In genomic region chr2:156589381-156590079, GRCh38 we compare ENCODE assay signal across 8 cellular contexts.
DNase-seq lines count a peak whose midpoint lies in the region; ATAC-seq and TF ChIP-seq lines count a peak whose summit lies in the region.

No MANE protein-coding gene starts in this region.

- no peak overlapping the region for H3K27ac ChIP-seq in heart right ventricle
- H3K27ac ChIP-seq in spleen, result no peak overlapping the region

- TF ChIP-seq CTCF in heart right ventricle (IDR thresholded peaks at IDR 0.05) (peak in 8 of 9 donors; percentile 27 to 76 (median 66)), spleen (IDR thresholded peaks at IDR 0.05 in 8 of 11, conservative IDR thresholded peaks at IDR 0.05 in 3 of 11) (peak in 10 of 11 experiments; percentile 11 to 57 (median 42))

- H3K36me3 ChIP-seq in heart right ventricle (peaks cover 0 to 15% (median 0%) of the 10 kb centered on the region in 9 donors), spleen (peaks cover 0 to 18% (median 0%) of the 10 kb centered on the region in 6 donors)

- intact Hi-C loops in heart right ventricle (cut with DNase I) (loop anchor here (2.0 to 10.0 kb wide), 13 partner anchors 155 to 1225 kb away; partner anchors contain the start of genes GPD2 (in 2 of the 10) and NR4A2 (in 2 of the 10)), spleen (cut with DNase I; ENCODE audit: low total_unique reads) (loop anchor here (10.0 kb wide), 2 partner anchors 255 to 1215 kb away; partner anchors contain the start of gene NR4A2)

- H3K4me3 Mint-ChIP-seq in activated T-helper 17 cell treated with anti-CD3 and anti-CD28 coated beads, Interleukin-2, amount 50 U/mL, for 72 hours, result no peak overlapping the region

- H3K27me3 Mint-ChIP-seq in activated T-helper 17 cell treated with anti-CD3 and anti-CD28 coated beads, Interleukin-2, amount 50 U/mL, for 72 hours, result no peaks in the 10 kb centered on the region

- H3K4me1 ChIP-seq in heart right ventricle, result peaks cover 0 to 3% (median 0%) of the 10 kb centered on the region in 9 donors
- H3K4me1 ChIP-seq in spleen, result peaks cover 0 to 10% (median 2%) of the 10 kb centered on the region in 6 donors

- no peaks in the 10 kb centered on the region for H3K9me3 Mint-ChIP-seq in activated T-helper 17 cell treated with anti-CD3 and anti-CD28 coated beads, Interleukin-2, amount 50 U/mL, for 72 hours

- H3K27me3 ChIP-seq in heart right ventricle (no peaks in the 10 kb centered on the region), spleen (replicated peaks in 1 of 7) (no peaks in the 10 kb centered on the region)

- no peaks in the 10 kb centered on the region for H3K9me3 ChIP-seq in heart right ventricle
- no peaks in the 10 kb centered on the region for H3K9me3 ChIP-seq in spleen

- no peak overlapping the region for H3K27ac Mint-ChIP-seq in activated T-helper 17 cell treated with anti-CD3 and anti-CD28 coated beads, Interleukin-2, amount 50 U/mL, for 72 hours

- ATAC-seq in GM18502 (IDR thresholded peaks at IDR 0.05; ENCODE audit: poor library complexity, unreplicated experiment) (peak; percentile 78), HG02884 (IDR thresholded peaks at IDR 0.05; ENCODE audit: unreplicated experiment) (peak; percentile 53), heart right ventricle (peak in 7 of 8 donors; percentile 30 to 77 (median 53))
- ATAC-seq in activated T-helper 17 cell treated with anti-CD3 and anti-CD28 coated beads, Interleukin-2, amount 50 U/mL, for 72 hours (replicated peaks), result peak; percentile 35

- H3K4me1 Mint-ChIP-seq in activated T-helper 17 cell treated with anti-CD3 and anti-CD28 coated beads, Interleukin-2, amount 50 U/mL, for 72 hours, result no peaks in the 10 kb centered on the region

- H3K4me3 ChIP-seq in heart right ventricle (no peak overlapping the region), spleen (no peak overlapping the region)

- no peak for TF ChIP-seq POLR2A in spleen (IDR thresholded peaks at IDR 0.05)

- peak; percentile 22 for DNase-seq in CD1c-positive myeloid dendritic cell (ENCODE audit: extremely low spot score)
- DNase-seq in NCI-H2227 treated with DMSO at 0.1 percent for 48 hours (lab: John Stamatoyannopoulos, UW), result peak; percentile 63
- peak in 1 of 2 donors; percentile 7 for DNase-seq in heart right ventricle
- no peak for DNase-seq in spleen
- DNase-seq in UCSD-AML1 (lab: John Stamatoyannopoulos, UW; ENCODE audit: unreplicated experiment), result no peak

- whole genome bisulfite sequencing in heart right ventricle, 2 donors, result 33 to 40% methylated on average over 10 of the region's 10 CpGs
- WGBS in spleen, 5 donors, result 44 to 49% (median 46%) methylated on average over 10 of the region's 10 CpGs

- no peaks in the 10 kb centered on the region for H3K36me3 Mint-ChIP-seq in activated T-helper 17 cell treated with anti-CD3 and anti-CD28 coated beads, Interleukin-2, amount 50 U/mL, for 72 hours (ENCODE audit: low read depth)

Comparison
In these comparisons a context has a peak if more than half of its experiments do, and no peak if none do; other contexts are left out.
1. DNase-seq: peak in CD1c-positive myeloid dendritic cell (single experiment) and NCI-H2227 treated with DMSO at 0.1 percent for 48 hours (single experiment); none in spleen (single experiment) and UCSD-AML1 (single experiment).
2. Peak in every context shown above with its lines, with median percentiles within 50 percentile points of each other: ATAC-seq.